36 cellular contexts compared by ENCODE assay signal in genomic region chr2:215914777-215915165, GRCh38.
"Had no signal": no experiment of that assay in that cellular context is flagged by ENCODE, and none has a peak within 500 bp of the region (broad histone marks: within the 10 kb centered on the region; RNA-seq: fewer than 3 reads in every experiment).

No MANE protein-coding gene starts in this region.

- H3K36me3 ChIP-seq: adrenal gland, breast epithelium, MG63 had no signal

- H3K27ac Mint-ChIP-seq: activated B cell treated with CpG ODN at 0.5 μM for 24 hours; activated CD4-positive, alpha-beta memory T cell treated with anti-CD3 and anti-CD28 coated beads for 36 hours; activated naive CD4-positive, alpha-beta T cell treated with anti-CD3 and anti-CD28 coated beads for 36 hours; activated naive CD4-positive, alpha-beta T cell treated with anti-CD3 and anti-CD28 coated beads, Interleukin-2, amount 50 U/mL, for 72 hours; activated T-helper 1 cell treated with anti-CD3 and anti-CD28 coated beads, Interleukin-12 subunit alpha, Interleukin-12 subunit beta, Interleukin-2, Interleukin-4 antibody, amounts not matched to agents 30 ng/mL and 10 ng/mL and 1 ng/mL, durations not matched to agents 14 hours and 24 hours and 36 hours had no signal

- H3K9me3 ChIP-seq: adrenal gland, body of pancreas, breast epithelium, MG63 had no signal

- H3K4me3 Mint-ChIP-seq: activated B cell treated with CpG ODN at 0.5 μM for 24 hours; activated CD4-positive, alpha-beta memory T cell treated with anti-CD3 and anti-CD28 coated beads for 36 hours; activated naive CD4-positive, alpha-beta T cell treated with anti-CD3 and anti-CD28 coated beads for 36 hours; activated T-cell treated with anti-CD3 and anti-CD28 coated beads, Interleukin-2, amount 50 U/mL, for 4 hours; activated T-helper 1 cell treated with anti-CD3 and anti-CD28 coated beads, Interleukin-12 subunit alpha, Interleukin-12 subunit beta, Interleukin-2, Interleukin-4 antibody, amounts not matched to agents 30 ng/mL and 10 ng/mL and 1 ng/mL, durations not matched to agents 14 hours and 24 hours and 36 hours had no signal

- ATAC-seq: activated naive CD4-positive, alpha-beta T cell treated with anti-CD3 and anti-CD28 coated beads, Interleukin-2, amount 50 U/mL, for 72 hours; activated T-cell treated with anti-CD3 and anti-CD28 coated beads, Interleukin-2, amount 50 U/mL, for 4 hours; body of pancreas had no signal

- DNase-seq: activated B cell treated with CpG ODN at 0.5 μM for 24 hours; activated CD4-positive, alpha-beta memory T cell treated with anti-CD3 and anti-CD28 coated beads for 36 hours; activated CD4-positive, alpha-beta T cell treated with anti-CD3 and anti-CD28 coated beads for 4 hours; activated CD4-positive, alpha-beta T cell treated with anti-CD3 and anti-CD28 coated beads, Interleukin-2, amount 50 U/mL, for 1 hour; activated CD4-positive, CD25-positive, alpha-beta regulatory T cell treated with anti-CD3 and anti-CD28 coated beads, Interleukin-2, amount 50 U/mL, for 72 hours; activated CD8-positive, alpha-beta memory T cell treated with anti-CD3 and anti-CD28 coated beads, Interleukin-2, amount 50 U/mL, for 4 hours; activated gamma-delta T cell treated with Interleukin-2 at 50 U/mL for 16 hours; activated naive CD4-positive, alpha-beta T cell treated with anti-CD3 and anti-CD28 coated beads for 36 hours; activated T-cell treated with anti-CD3 and anti-CD28 coated beads for 4 hours; activated T-cell treated with anti-CD3 and anti-CD28 coated beads, Interleukin-2, amount 50 U/mL, for 4 hours; adrenal gland; body of pancreas; Kasumi-1; MG63; NCI-H1092 treated with DMSO at 0.1 percent for 48 hours; NCI-H1417; NCI-H146; NCI-H187; NCI-H2029 treated with DMSO at 0.1 percent for 48 hours; NCI-H2107; NCI-H2171; NCI-H226; NCI-H446 treated with DMSO at 0.1 percent for 48 hours; NCI-H524; NCI-H69; NCI-H82; PC-9; Right ventricle myocardium superior; SW 1271; T-helper 1 cell; T-helper 2 cell; T-helper 9 cell had no signal

- H3K36me3 Mint-ChIP-seq: activated CD4-positive, alpha-beta memory T cell treated with anti-CD3 and anti-CD28 coated beads for 36 hours; activated naive CD4-positive, alpha-beta T cell treated with anti-CD3 and anti-CD28 coated beads, Interleukin-2, amount 50 U/mL, for 72 hours had no signal

- H3K4me2 ChIP-seq: PC-9 had no signal

- H3K27ac ChIP-seq: adrenal gland, body of pancreas, breast epithelium, PC-9, VCaP had no signal

- H3K4me3 ChIP-seq: adrenal gland, body of pancreas, breast epithelium, MG63, PC-9 had no signal

- H2AFZ ChIP-seq: PC-9 had no signal

- H3K9me3 Mint-ChIP-seq: activated B cell treated with CpG ODN at 0.5 μM for 24 hours; activated CD4-positive, alpha-beta memory T cell treated with anti-CD3 and anti-CD28 coated beads for 36 hours; activated naive CD4-positive, alpha-beta T cell treated with anti-CD3 and anti-CD28 coated beads for 36 hours; activated naive CD4-positive, alpha-beta T cell treated with anti-CD3 and anti-CD28 coated beads, Interleukin-2, amount 50 U/mL, for 72 hours; activated T-cell treated with anti-CD3 and anti-CD28 coated beads, Interleukin-2, amount 50 U/mL, for 4 hours; activated T-helper 1 cell treated with anti-CD3 and anti-CD28 coated beads, Interleukin-12 subunit alpha, Interleukin-12 subunit beta, Interleukin-2, Interleukin-4 antibody, amounts not matched to agents 30 ng/mL and 10 ng/mL and 1 ng/mL, durations not matched to agents 14 hours and 24 hours and 36 hours had no signal

- H3K27me3 ChIP-seq: adrenal gland, body of pancreas, breast epithelium, MG63 had no signal

- H3K4me1 ChIP-seq: adrenal gland, body of pancreas, breast epithelium had no signal
